In the genomic region with DNA sequence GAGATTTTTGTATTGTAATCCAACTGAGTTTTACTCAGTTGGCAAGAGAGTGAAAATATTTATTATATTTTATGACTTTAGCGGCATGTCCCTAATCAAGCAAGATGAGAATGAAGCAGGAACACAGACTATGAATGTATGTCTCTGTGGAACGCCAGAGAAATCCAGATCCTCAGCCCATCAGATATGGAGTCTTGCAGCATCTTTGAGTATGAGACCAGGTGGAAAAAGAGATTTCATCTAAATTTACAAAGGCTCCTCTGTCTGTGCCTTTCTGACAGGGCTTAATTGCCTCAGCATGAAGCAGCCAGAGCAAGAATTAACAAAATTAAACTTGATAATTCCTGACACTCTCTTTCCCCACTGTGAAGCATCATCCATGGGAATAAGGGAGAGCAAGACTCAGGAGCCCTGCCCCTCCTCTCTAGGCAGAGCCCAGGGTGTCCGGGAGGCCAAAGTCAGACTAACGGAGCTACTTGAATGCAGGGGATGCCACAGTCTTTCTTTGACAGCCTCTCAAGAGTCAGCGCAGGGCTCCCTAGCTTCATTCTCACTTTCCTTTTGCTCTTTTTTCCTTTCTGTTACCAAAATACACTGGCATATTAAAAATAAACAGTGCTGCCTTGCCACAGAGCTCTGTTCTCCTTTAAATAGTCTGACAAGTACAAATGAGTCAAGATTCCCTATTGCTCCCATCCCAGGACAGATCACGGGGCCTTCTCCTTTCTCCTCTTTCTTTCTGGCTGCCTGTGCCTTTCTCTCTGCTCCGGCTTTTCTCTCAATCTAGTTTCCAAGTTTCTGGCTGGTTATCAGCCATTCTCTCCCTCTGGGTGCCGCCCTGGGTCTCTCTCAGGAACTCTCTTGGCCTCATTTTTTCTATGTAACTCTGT, we compare ENCODE assay signal across 16 cellular contexts.
A peak's percentile ranks its signal among the peaks of the same experiment; 100 is the strongest.
DNase-seq lines count a peak whose midpoint lies in the region; ATAC-seq, FAIRE-seq and TF ChIP-seq lines count a peak whose summit lies in the region.
"Had no signal": no experiment of that assay in that cellular context is flagged by ENCODE, and none has a peak within 500 bp of the region (broad histone marks: within the 10 kb centered on the region; RNA-seq: fewer than 3 reads in every experiment).

No MANE protein-coding gene starts in this region.

- no peak for TF ChIP-seq CTCF in H1 (IDR thresholded peaks at IDR 0.05; ENCODE audit: control extremely low read depth in 1 of 3, insufficient read depth in 1 of 3, low read depth in 1 of 3, low read length in 3 of 3)

- H3K36me3 ChIP-seq in H1 (ENCODE audit: control insufficient read depth in 2 of 4, insufficient read depth in 4 of 4, low read length in 3 of 4) = no peaks in the 10 kb centered on the region
- H3K36me3 ChIP-seq: BLaER1 treated with 17β-estradiol and CSF1 and Interleukin-3, amounts not matched to agents 10 nM and 100 nM had no signal

- POLR2A ChIA-PET in H1 (lab: Charles Lee; ENCODE audit: partially characterized antibody) = no interaction called here

- no peak overlapping the region for H3K23ac ChIP-seq in H1 (ENCODE audit: insufficient read length)

- no peaks in the 10 kb centered on the region for H4K20me1 ChIP-seq in H1 (replicated peaks in 1 of 2; ENCODE audit: control insufficient read depth in 1 of 2, insufficient read depth in 2 of 2, low read length in 2 of 2)
- H4K20me1 ChIP-seq: BLaER1 treated with 17β-estradiol and CSF1 and Interleukin-3, amounts not matched to agents 10 nM and 100 nM had no signal

- H3K27ac Mint-ChIP-seq in stimulated activated naive B cell treated with anti-CD40 and anti-IgM and Interleukin-4, amounts not matched to agents 10 μg/mL and 1 μg/mL and 100 μg/mL, for 72 hours = peak overlapping the region; percentile 74
- H3K27ac Mint-ChIP-seq: activated T-cell treated with anti-CD3 and anti-CD28 coated beads, Interleukin-2, amount 50 U/mL, for 72 hours had no signal

- no peak overlapping the region for H2AFZ ChIP-seq in H1 (ENCODE audit: low read length)

- H2BK12ac ChIP-seq in H1 (ENCODE audit: low read depth, low read length) = no peak overlapping the region

- H4K5ac ChIP-seq in H1 (ENCODE audit: insufficient read length, low read depth, low read length) = no peak overlapping the region

- H3K27me3 Mint-ChIP-seq in stimulated activated naive B cell treated with anti-CD40 and anti-IgM and Interleukin-4, amounts not matched to agents 10 μg/mL and 1 μg/mL and 100 μg/mL, for 72 hours = no peaks in the 10 kb centered on the region
- H3K27me3 Mint-ChIP-seq: central memory CD8-positive, alpha-beta T cell had no signal

- H3K36me3 Mint-ChIP-seq in stimulated activated naive B cell treated with anti-CD40 and anti-IgM and Interleukin-4, amounts not matched to agents 10 μg/mL and 1 μg/mL and 100 μg/mL, for 72 hours = peaks cover 0 to 9% of the 10 kb centered on the region in 2 donors

- H3K14ac ChIP-seq in H1 (ENCODE audit: insufficient read length) = no peak overlapping the region

- CTCF ChIA-PET in H1 (lab: Charles Lee; ENCODE audit: partially characterized antibody) = no interaction called here

- no peak overlapping the region for H2BK5ac ChIP-seq in H1 (ENCODE audit: low read depth, low read length)

- no peak overlapping the region for H3K18ac ChIP-seq in H1 (ENCODE audit: extremely low read depth, low read length)

- no peak overlapping the region for H2BK20ac ChIP-seq in H1 (ENCODE audit: low read length)

- H3K23me2 ChIP-seq in H1 (ENCODE audit: low read depth, low read length) = no peaks in the 10 kb centered on the region

- TF ChIP-seq EP300 in H1 (IDR thresholded peaks at IDR 0.05; ENCODE audit: borderline replicate concordance in 1 of 2, low read depth in 2 of 2, low read length in 2 of 2) = no peak

- H3K9me3 Mint-ChIP-seq in stimulated activated naive B cell treated with anti-CD40 and anti-IgM and Interleukin-4, amounts not matched to agents 10 μg/mL and 1 μg/mL and 100 μg/mL, for 72 hours = peaks cover 18 to 19% of the 10 kb centered on the region in 2 donors

- DNase-seq in LHCN-M2 (ENCODE audit: low read depth) (peak; percentile 31), H1 (ENCODE audit: low read depth in 1 of 2, low spot score in 2 of 2) (no peak), medulla oblongata (ENCODE audit: extremely low spot score) (peak; percentile 23), putamen (ENCODE audit: low spot score) (no peak), NCI-H2196 (lab: John Stamatoyannopoulos, UW; ENCODE audit: unreplicated experiment) (no peak), GM12892 (ENCODE audit: insufficient read length) (no peak)
- DNase-seq in stimulated activated naive B cell treated with anti-CD40 and anti-IgM and Interleukin-4, amounts not matched to agents 10 μg/mL and 1 μg/mL and 100 μg/mL, for 72 hours = no peak
- DNase-seq: activated T-cell treated with anti-CD3 and anti-CD28 coated beads, Interleukin-2, amount 50 U/mL, for 72 hours; EL; foreskin keratinocyte; kidney; stimulated activated naive CD4-positive, alpha-beta T cell; T-helper 1 cell had no signal

- H3K4me3 ChIP-seq in H1 (ENCODE audit: extremely low read depth in 1 of 4, insufficient read depth in 2 of 4, low read depth in 3 of 4, low read length in 4 of 4) = no peak overlapping the region
- H3K4me3 ChIP-seq: BLaER1 treated with 17β-estradiol and CSF1 and Interleukin-3, amounts not matched to agents 10 nM and 100 nM had no signal

- H3K79me1 ChIP-seq in H1 (ENCODE audit: low read depth, low read length) = no peaks in the 10 kb centered on the region

- H3K79me2 ChIP-seq in H1 (ENCODE audit: control insufficient read depth in 1 of 2, insufficient read depth in 2 of 2, low read length in 2 of 2) = no peaks in the 10 kb centered on the region

- H4K91ac ChIP-seq in H1 (replicated peaks; ENCODE audit: insufficient read length, low read length) = no peak overlapping the region

- no peak for ATAC-seq in stimulated activated naive B cell treated with anti-CD40 and anti-IgM and Interleukin-4, amounts not matched to agents 10 μg/mL and 1 μg/mL and 100 μg/mL, for 72 hours (replicated peaks)
- ATAC-seq in HG02571 (IDR thresholded peaks at IDR 0.05; ENCODE audit: unreplicated experiment) = no peak
- ATAC-seq: activated T-cell treated with anti-CD3 and anti-CD28 coated beads, Interleukin-2, amount 50 U/mL, for 72 hours; foreskin keratinocyte had no signal

- H3K9me3 ChIP-seq in H1 (ENCODE audit: insufficient read depth in 2 of 2, low read depth in 1 of 2, low read length in 1 of 2) = no peaks in the 10 kb centered on the region; a peak in 1 of 4 replicates

- no peak overlapping the region for H3K4me2 ChIP-seq in H1 (ENCODE audit: insufficient read depth in 1 of 2, low read depth in 2 of 2, low read length in 2 of 2)
- H3K4me2 ChIP-seq: BLaER1 treated with 17β-estradiol and CSF1 and Interleukin-3, amounts not matched to agents 10 nM and 100 nM had no signal

- no peaks in the 10 kb centered on the region for H3K27me3 ChIP-seq in H1 (replicated peaks in 1 of 4; ENCODE audit: control insufficient read depth in 3 of 4, extremely low read depth in 1 of 4, insufficient read depth in 3 of 4, low read length in 3 of 4)
- H3K27me3 ChIP-seq: BLaER1 treated with 17β-estradiol and CSF1 and Interleukin-3, amounts not matched to agents 10 nM and 100 nM; foreskin keratinocyte had no signal

- no peak overlapping the region for H3K56ac ChIP-seq in H1 (replicated peaks; ENCODE audit: insufficient read length, low read depth, low read length)

- no peak overlapping the region for H3K27ac ChIP-seq in H1 (ENCODE audit: low read depth, low read length)
- H3K27ac ChIP-seq: BLaER1 treated with 17β-estradiol and CSF1 and Interleukin-3, amounts not matched to agents 10 nM and 100 nM; foreskin keratinocyte had no signal

- H3K9ac ChIP-seq in H1 (replicated peaks in 1 of 4; ENCODE audit: extremely low read depth in 1 of 4, low read depth in 3 of 4, low read length in 3 of 4) = no peak overlapping the region
- H3K9ac ChIP-seq: BLaER1 treated with 17β-estradiol and CSF1 and Interleukin-3, amounts not matched to agents 10 nM and 100 nM had no signal

- H3K4me1 ChIP-seq in H1 (replicated peaks in 1 of 4; ENCODE audit: control insufficient read depth in 3 of 4, insufficient read depth in 4 of 4, low read length in 3 of 4) = peaks cover 0 to 5% (median 2%) of the 10 kb centered on the region in 4 experiments; a peak in 3 of 7 replicates
- H3K4me1 ChIP-seq: foreskin keratinocyte had no signal

- no peak for TF ChIP-seq RAD21 in H1 (IDR thresholded peaks at IDR 0.05 in 1 of 2, conservative IDR thresholded peaks at IDR 0.05 in 1 of 2; ENCODE audit: low read depth in 2 of 2, low read length in 2 of 2)

- no peak overlapping the region for H3K4me3 Mint-ChIP-seq in stimulated activated naive B cell treated with anti-CD40 and anti-IgM and Interleukin-4, amounts not matched to agents 10 μg/mL and 1 μg/mL and 100 μg/mL, for 72 hours
- H3K4me3 Mint-ChIP-seq: activated T-cell treated with anti-CD3 and anti-CD28 coated beads, Interleukin-2, amount 50 U/mL, for 72 hours; central memory CD8-positive, alpha-beta T cell had no signal

- TF ChIP-seq POLR2A in H1 (IDR thresholded peaks at IDR 0.05; ENCODE audit: control extremely low read depth in 1 of 2, low read depth in 2 of 2, low read length in 2 of 2) (no peak), GM12892 (IDR thresholded peaks at IDR 0.05; ENCODE audit: low read depth, low read length) (no peak)

- H2BK120ac ChIP-seq in H1 (replicated peaks; ENCODE audit: low read depth, low read length) = no peak overlapping the region

- H2AK5ac ChIP-seq in H1 (ENCODE audit: low read depth, low read length) = no peak overlapping the region

- no peak for FAIRE-seq in H1 (lab: Jason Lieb, UNC)
- no peak for FAIRE-seq in GM12892 (lab: Jason Lieb, UNC)
- FAIRE-seq: kidney had no signal

- no peak overlapping the region for H3K4ac ChIP-seq in H1 (replicated peaks; ENCODE audit: insufficient read length, low read depth, low read length)

- no peak overlapping the region for H4K8ac ChIP-seq in H1 (ENCODE audit: extremely low read depth, insufficient read depth, low read length)

- 72% methylated on average over 7 of the region's 8 CpGs; no CpG with 5 or more reads in 1 of the 2 experiments for WGBS in H1 (ENCODE audit: extremely low coverage in 1 of 2, insufficient coverage in 1 of 2, insufficient read length in 1 of 2, insufficient replicate concordance in 2 of 2, low coverage in 1 of 2, low lambda C conversion rate in 2 of 2, missing lambda C conversion rate in 1 of 2), 2 experiments

- no peak overlapping the region for H2BK15ac ChIP-seq in H1 (ENCODE audit: low read length)

- peaks cover 10 to 21% of the 10 kb centered on the region in 2 donors for H3K4me1 Mint-ChIP-seq in stimulated activated naive B cell treated with anti-CD40 and anti-IgM and Interleukin-4, amounts not matched to agents 10 μg/mL and 1 μg/mL and 100 μg/mL, for 72 hours
- H3K4me1 Mint-ChIP-seq: central memory CD8-positive, alpha-beta T cell had no signal

TF ChIP-seq in H1, 55 proteins besides CTCF, POLR2A, EP300 and RAD21 (continues in another document):
- TF ChIP-seq KDM1A (IDR thresholded peaks at IDR 0.05; ENCODE audit: borderline replicate concordance, low read length) = no peak
- TF ChIP-seq JUND (IDR thresholded peaks at IDR 0.05; ENCODE audit: low read length) = no peak
- TF ChIP-seq SP1 (IDR thresholded peaks at IDR 0.05; ENCODE audit: low read depth, low read length) = no peak
- TF ChIP-seq TEAD4 (IDR thresholded peaks at IDR 0.05; ENCODE audit: low read depth, low read length) = no peak
- no peak for TF ChIP-seq CHD2 (IDR thresholded peaks at IDR 0.05; ENCODE audit: low read length)
- no peak for TF ChIP-seq ZNF274 (IDR thresholded peaks at IDR 0.05; ENCODE audit: borderline replicate concordance, extremely low read depth, low read length)

Comparison
In these comparisons a context has a peak if more than half of its experiments do, and no peak if none do; other contexts are left out.
1. DNase-seq: peak in LHCN-M2 (single experiment) and medulla oblongata (single experiment); none in H1 (0 of 2), stimulated activated naive B cell treated with anti-CD40 and anti-IgM and Interleukin-4, amounts not matched to agents 10 μg/mL and 1 μg/mL and 100 μg/mL, for 72 hours (single experiment), putamen (single experiment), NCI-H2196 (single experiment) and GM12892 (single experiment).